19 cellular contexts compared by ENCODE assay signal in genomic region chr10:24993237-24993958, GRCh38. TPM values are rescaled to one million over a fixed set of nuclear protein-coding genes. Genes with fewer than 3 reads are reported as not detected.
DNase-seq lines count a peak whose midpoint lies in the region; ATAC-seq, FAIRE-seq and TF ChIP-seq lines count a peak whose summit lies in the region.
"Had no signal": no experiment of that assay in that cellular context is flagged by ENCODE, and none has a peak within 500 bp of the region (broad histone marks: within the 10 kb centered on the region; RNA-seq: fewer than 3 reads in every experiment).

No MANE protein-coding gene starts in this region.

- H3K18ac ChIP-seq in IMR-90 (ENCODE audit: low read depth, low read length), result no peak overlapping the region

- no peak overlapping the region for H2BK5ac ChIP-seq in IMR-90 (ENCODE audit: low read depth, low read length, poor library complexity, severe bottlenecking)

- H3K4me3 ChIP-seq in IMR-90 (ENCODE audit: insufficient read depth, low read depth, low read length) (no peak overlapping the region), K562 (no peak overlapping the region), small intestine (ENCODE audit: low read depth in 1 of 2, low read length in 2 of 2) (no peak overlapping the region)

- H3K9me3 ChIP-seq in IMR-90 (ENCODE audit: control insufficient read depth, insufficient read depth, low read length) (peaks cover 2% of the 10 kb centered on the region; the same call in 1 of the 2 replicates), K562 (replicated peaks; ENCODE audit: control insufficient read depth, insufficient read depth, low read depth, low read length) (no peaks in the 10 kb centered on the region), small intestine (ENCODE audit: control insufficient read depth, low read depth) (no peaks in the 10 kb centered on the region)

- H3K14ac ChIP-seq in IMR-90 (replicated peaks; ENCODE audit: low read depth, low read length), result no peak overlapping the region

- H3K4ac ChIP-seq in IMR-90 (ENCODE audit: low read depth, low read length), result no peak overlapping the region

- H3K27me3 Mint-ChIP-seq in activated T-cell treated with anti-CD3 and anti-CD28 coated beads, Interleukin-2, amount 50 U/mL, for 24 hours, result peaks cover 2% of the 10 kb centered on the region

- no peaks in the 10 kb centered on the region for H3K36me3 ChIP-seq in IMR-90 (ENCODE audit: control insufficient read depth, insufficient read depth, low read length)
- no peaks in the 10 kb centered on the region for H3K36me3 ChIP-seq in K562 (ENCODE audit: control insufficient read depth, insufficient read depth, low read length)
- no peaks in the 10 kb centered on the region for H3K36me3 ChIP-seq in small intestine (ENCODE audit: control insufficient read depth in 2 of 2, insufficient read depth in 2 of 2, low read length in 2 of 2)

- no peaks in the 10 kb centered on the region for H3K4me1 Mint-ChIP-seq in activated T-cell treated with anti-CD3 and anti-CD28 coated beads, Interleukin-2, amount 50 U/mL, for 24 hours (ENCODE audit: low read depth)

- H3K79me2 ChIP-seq in K562 (ENCODE audit: control insufficient read depth, insufficient read depth, low read length), result no peaks in the 10 kb centered on the region

- no peak overlapping the region for H2AK5ac ChIP-seq in IMR-90 (ENCODE audit: low read depth, low read length)

- intact Hi-C loops in IMR-90 (cut with micrococcal nuclease), result no loop called here
- intact Hi-C loops in K562 (cut with micrococcal nuclease), result no loop called here

- FAIRE-seq in K562 (lab: Jason Lieb, UNC) (peak; percentile 15), small intestine (lab: Jason Lieb, UNC) (no peak)
- FAIRE-seq: GM12891 had no signal

- no peak overlapping the region for H3K9ac ChIP-seq in IMR-90 (ENCODE audit: low read depth, low read length)
- no peak overlapping the region for H3K9ac ChIP-seq in K562 (ENCODE audit: insufficient read depth in 1 of 2, low read depth in 2 of 2, low read length in 2 of 2)
- H3K9ac ChIP-seq: KMS-11 had no signal

- H3K4me3 Mint-ChIP-seq in activated T-cell treated with anti-CD3 and anti-CD28 coated beads, Interleukin-2, amount 50 U/mL, for 24 hours, result no peak overlapping the region
- H3K4me3 Mint-ChIP-seq: HFFc6 had no signal

- POLR2A ChIA-PET in IMR-90 (lab: Charles Lee; ENCODE audit: unreplicated experiment) (no interaction called here), K562 (lab: Yijun Ruan, JAX) (no interaction called here)

- no peaks in the 10 kb centered on the region for H3K79me1 ChIP-seq in IMR-90 (ENCODE audit: low read depth in 1 of 2, low read length in 2 of 2)

- no peak overlapping the region for H2AFZ ChIP-seq in IMR-90 (replicated peaks; ENCODE audit: low read length, poor library complexity)
- H2AFZ ChIP-seq in K562 (ENCODE audit: low read depth, low read length), result no peak overlapping the region

- H3K9me3 Mint-ChIP-seq in activated T-cell treated with anti-CD3 and anti-CD28 coated beads, Interleukin-2, amount 50 U/mL, for 24 hours, result no peaks in the 10 kb centered on the region
- H3K9me3 Mint-ChIP-seq: HFFc6 had no signal

- no peak overlapping the region for H4K5ac ChIP-seq in IMR-90 (ENCODE audit: low read depth, low read length)

- dilution Hi-C loops in IMR-90 (cut with HindIII; ENCODE audit: low sequenced_read_pairs, unreplicated experiment), result no loop called here

- H4K20me1 ChIP-seq in IMR-90 (ENCODE audit: insufficient read depth, low read length) (no peaks in the 10 kb centered on the region), K562 (replicated peaks; ENCODE audit: control insufficient read depth, insufficient read depth, low read length) (no peaks in the 10 kb centered on the region)

- H4K8ac ChIP-seq in IMR-90 (ENCODE audit: low read depth in 2 of 2, low read length in 2 of 2), result no peak overlapping the region

- TF ChIP-seq EP300 in K562 (IDR thresholded peaks at IDR 0.05; ENCODE audit: low read length), result no peak

- H3K4me1 ChIP-seq in IMR-90 (ENCODE audit: control insufficient read depth, insufficient read depth, low read length) (no peaks in the 10 kb centered on the region), K562 (replicated peaks in 1 of 2; ENCODE audit: control insufficient read depth in 2 of 2, insufficient read depth in 2 of 2, low read length in 2 of 2) (peaks cover 9 to 11% of the 10 kb centered on the region in 2 experiments), small intestine (ENCODE audit: control insufficient read depth in 2 of 2, insufficient read depth in 1 of 2, low read depth in 1 of 2, low read length in 1 of 2) (no peaks in the 10 kb centered on the region)

- H3K9me1 ChIP-seq in IMR-90 (ENCODE audit: insufficient read depth, low read length), result no peaks in the 10 kb centered on the region
- no peaks in the 10 kb centered on the region for H3K9me1 ChIP-seq in K562 (ENCODE audit: control insufficient read depth, insufficient read depth, low read length)

- H2BK15ac ChIP-seq in IMR-90 (ENCODE audit: low read depth, low read length), result no peak overlapping the region

- no peak overlapping the region for H2AK9ac ChIP-seq in IMR-90 (replicated peaks; ENCODE audit: low read depth, low read length, poor library complexity)

- no peak overlapping the region for H3K56ac ChIP-seq in IMR-90 (ENCODE audit: extremely low read depth, insufficient read depth, low read length)

- no peak; the same call in 1 of the 2 replicates for ATAC-seq in IMR-90 (ENCODE audit: low read depth)
- ATAC-seq in K562, result no peak
- no peak for ATAC-seq in omental fat pad (ENCODE audit: low FRiP score)
- ATAC-seq: Panc1 had no signal

- TF ChIP-seq POLR2A in IMR-90 (IDR thresholded peaks at IDR 0.05; ENCODE audit: low read depth, low read length) (no peak), K562 (conservative IDR thresholded peaks at IDR 0.05) (no peak)

- H4K91ac ChIP-seq in IMR-90 (ENCODE audit: insufficient read depth, low read depth, low read length), result no peak overlapping the region

- WGBS in IMR-90 (ENCODE audit: extremely low coverage in 2 of 2, insufficient read length in 1 of 2), 2 experiments, result no CpG with 5 or more reads among the region's 1 CpG
- WGBS in K562 (ENCODE audit: insufficient coverage, low coverage, missing lambda C conversion rate), result 91% methylated on average over 1 of the region's 1 CpG
- WGBS in small intestine, 3 donors, result 91 to 100% (median 96%) methylated on average over 1 of the region's 1 CpG

- BruUV-seq in IMR-90 (replicated peaks; lab: Mats Ljungman, UMichigan) (no TSS peak), K562 (replicated peaks; lab: Mats Ljungman, UMichigan) (no TSS peak)

- CTCF ChIA-PET in IMR-90 (lab: Yijun Ruan, JAX) (interaction anchor here (0.5 kb wide), 1 partner anchor 79 kb away, joined by 4 read pairs; no protein-coding TSS in a partner anchor), K562 (lab: Yijun Ruan, JAX; ENCODE audit: low intra/inter-chr PET ratio) (interaction anchor here (0.7 kb wide), 1 partner anchor 346 kb away, joined by 4 read pairs; no protein-coding TSS in a partner anchor)

- no peak for TF ChIP-seq RAD21 in IMR-90 (IDR thresholded peaks at IDR 0.05; ENCODE audit: low read length)
- TF ChIP-seq RAD21 in K562 (CRISPR knock-in tag; conservative IDR thresholded peaks at IDR 0.05 in 1 of 2, IDR thresholded peaks at IDR 0.05 in 1 of 2), result no peak

- no peak overlapping the region for H3K4me2 ChIP-seq in IMR-90 (ENCODE audit: low read depth, low read length)
- no peak overlapping the region for H3K4me2 ChIP-seq in K562 (ENCODE audit: insufficient read depth, low read length)
- H3K4me2 ChIP-seq: KMS-11 had no signal

- H3K27me3 ChIP-seq in IMR-90 (ENCODE audit: control insufficient read depth, insufficient read depth, low read length), result no peaks in the 10 kb centered on the region
- H3K27me3 ChIP-seq in K562 (ENCODE audit: control insufficient read depth in 2 of 2, insufficient read depth in 2 of 2, low read length in 2 of 2), result no peaks in the 10 kb centered on the region
- no peaks in the 10 kb centered on the region for H3K27me3 ChIP-seq in small intestine (ENCODE audit: control insufficient read depth in 2 of 2, insufficient read depth in 2 of 2, low read length in 2 of 2)

- H2BK120ac ChIP-seq in IMR-90 (ENCODE audit: low read depth, low read length), result no peak overlapping the region

- in situ Hi-C loops in IMR-90 (cut with MboI; ENCODE audit: low sequenced_read_pairs), result no loop called here
- in situ Hi-C loops in K562 (cut with MboI), result no loop called here

- H3K27ac Mint-ChIP-seq in activated T-cell treated with anti-CD3 and anti-CD28 coated beads, Interleukin-2, amount 50 U/mL, for 24 hours, result no peak overlapping the region
- H3K27ac Mint-ChIP-seq: HFFc6 had no signal

- no peaks in the 10 kb centered on the region for H3K36me3 Mint-ChIP-seq in activated T-cell treated with anti-CD3 and anti-CD28 coated beads, Interleukin-2, amount 50 U/mL, for 24 hours (ENCODE audit: low read depth)

- DNase-seq in IMR-90 (no peak), K562 (ENCODE audit: extremely low read depth in 1 of 4, low spot score in 3 of 4) (no peak), kidney tubule cell (ENCODE audit: low spot score) (peak; percentile 79), small intestine (peak; percentile 4), omental fat pad (ENCODE audit: low spot score) (no peak), NCI-H510A (lab: John Stamatoyannopoulos, UW) (no peak)
- no peak for DNase-seq in activated T-cell treated with anti-CD3 and anti-CD28 coated beads, Interleukin-2, amount 50 U/mL, for 24 hours
- DNase-seq: C1 segment of cervical spinal cord, DMS153, HFFc6, NCI-H1092, NCI-H1694, NCI-H510A treated with DMSO at 0.1 percent for 48 hours, Right ventricle myocardium superior had no signal

- H3K23ac ChIP-seq in IMR-90 (ENCODE audit: low read depth, low read length), result no peak overlapping the region

- no peak overlapping the region for H2BK20ac ChIP-seq in IMR-90 (ENCODE audit: low read depth, low read length)

- H3K27ac ChIP-seq in IMR-90 (ENCODE audit: insufficient read depth, low read length), result no peak overlapping the region
- H3K27ac ChIP-seq in K562 (ENCODE audit: extremely low read depth, low read depth, low read length), result no peak overlapping the region
- H3K27ac ChIP-seq in small intestine (ENCODE audit: low read depth in 1 of 2, low read length in 1 of 2), result no peak overlapping the region
- H3K27ac ChIP-seq: KMS-11 had no signal

- TF ChIP-seq CTCF in IMR-90 (conservative IDR thresholded peaks at IDR 0.05; ENCODE audit: low read depth, low read length), result no peak
- TF ChIP-seq CTCF in K562 (IDR thresholded peaks at IDR 0.05 in 2 of 3, conservative IDR thresholded peaks at IDR 0.05 in 1 of 3; ENCODE audit: insufficient read depth in 2 of 3, low read depth in 1 of 3, low read length in 3 of 3), result no peak
- TF ChIP-seq CTCF in omental fat pad (IDR thresholded peaks at IDR 0.05), result no peak

RNA-seq across cellular contexts. Expression of gene ENKUR, which starts 22.6 kb away (rescaled TPM):
- under 0.01 TPM in 1 of 2 replicates, not detected in the other for total RNA-seq in IMR-90 (2012; rRNA removed)
- not detected in 2 replicates for polyA plus RNA-seq in IMR-90 (2012; rRNA removed)
- not detected in 2 replicates for polyA plus RNA-seq in IMR-90 (2012; cell fraction: cytosol; rRNA removed)
- not detected in 2 replicates for polyA plus RNA-seq in IMR-90 (2012; cell fraction: nucleus; rRNA removed; ENCODE audit: low replicate concordance)
- total RNA-seq in K562 (2011; cell fraction: chromatin; rRNA removed; ENCODE audit: low replicate concordance), result 0.25 and 0.79 TPM in 2 replicates
- total RNA-seq in K562 (2011; cell fraction: nucleolus; rRNA removed), result 0.13 TPM in 1 of 2 replicates, not detected in the other
- 0.61 TPM in 1 of 2 replicates, not detected in the other for total RNA-seq in K562 (2011; cell fraction: nucleoplasm; rRNA removed)
- total RNA-seq in K562 (2014; rRNA removed), result 0.12 and 0.14 TPM in 2 replicates
- 0.06 and 0.25 TPM in 2 replicates for total RNA-seq in K562 (2014; rRNA removed; fragmentation: Illumina TruSeq; extraction: Trizol)
- 0.11 TPM in 2 replicates for total RNA-seq in K562 (2015; rRNA removed; fragmentation: Illumina TruSeq; extraction: Trizol)
- total RNA-seq in K562 (2021), result 0.09 and 0.20 TPM in 2 replicates
- polyA plus RNA-seq in K562 (2011; rRNA removed), result 0.19 and 0.46 TPM in 2 replicates
- polyA plus RNA-seq in K562 (2011; cell fraction: cytosol; rRNA removed), result 0.03 and 0.09 TPM in 2 replicates
- polyA plus RNA-seq in K562 (2011; cell fraction: nucleus; rRNA removed), result 0.14 and 0.15 TPM in 2 replicates
- 0.14 and 0.23 TPM in 2 replicates for polyA plus RNA-seq in K562 (2012)
- polyA plus RNA-seq in K562 (2014; fragmentation: Illumina TruSeq; extraction: Trizol), result 0.21 TPM in 1 of 2 replicates, not detected in the other
- under 1 TPM; 0.06 to 0.07 TPM for polyA plus RNA-seq in K562 (2014; fragmentation: Nextera tagmentation; extraction: Ambion mirVana)
- 0.28 TPM in 1 of 2 replicates, not detected in the other for polyA plus RNA-seq in K562 (2014; rRNA removed)
- 0.21 and 0.28 TPM in 2 replicates for polyA minus RNA-seq in K562 (2011; rRNA and poly(A)+ RNA removed)
- not detected in 2 replicates for polyA minus RNA-seq in K562 (2011; cell fraction: cytosol; rRNA and poly(A)+ RNA removed)
- 0.22 TPM in 1 of 2 replicates, not detected in the other for polyA minus RNA-seq in K562 (2011; cell fraction: nucleus; rRNA and poly(A)+ RNA removed)
- polyA plus RNA-seq in small intestine, result 1 to 10 TPM in 2 of 3 donors, under 1 TPM in 1; 0.10 to 1.9 (median 1.1) TPM
- total RNA-seq in omental fat pad, result not detected
- total RNA-seq: H4, Right ventricle myocardium superior had no signal

RNA-seq across cellular contexts. Expression of gene THNSL1, which starts 23.0 kb away (rescaled TPM):
- total RNA-seq in IMR-90 (2012; rRNA removed) (2.0 and 3.6 TPM in 2 replicates), K562 (2014; rRNA removed) (3.2 and 4.7 TPM in 2 replicates), K562 (2014; rRNA removed; fragmentation: Illumina TruSeq; extraction: Trizol) (8.6 and 8.9 TPM in 2 replicates), K562 (2015; rRNA removed; fragmentation: Illumina TruSeq; extraction: Trizol) (5.8 and 6.3 TPM in 2 replicates), K562 (2021) (6.2 and 6.4 TPM in 2 replicates), omental fat pad (1 to 10 TPM in 3 of 4 donors, under 1 TPM in 1; 0.88 to 2.2 (median 1.4) TPM)
- polyA plus RNA-seq in IMR-90 (2012; rRNA removed) (0.92 and 1.3 TPM in 2 replicates), K562 (2011; rRNA removed) (6.0 and 7.5 TPM in 2 replicates), K562 (2014; fragmentation: Illumina TruSeq; extraction: Trizol) (6.4 and 7.0 TPM in 2 replicates), K562 (2014; fragmentation: Nextera tagmentation; extraction: Ambion mirVana) (1 to 10 TPM; 5.9 to 7.6 TPM), K562 (2014; rRNA removed) (4.2 and 4.5 TPM in 2 replicates), small intestine (1 to 10 TPM; 1.4 to 3.5 (median 2.0) TPM)
- polyA plus RNA-seq in IMR-90 (2012; cell fraction: cytosol; rRNA removed), result 0.14 and 0.27 TPM in 2 replicates
- 0.05 and 0.52 TPM in 2 replicates for polyA plus RNA-seq in IMR-90 (2012; cell fraction: nucleus; rRNA removed; ENCODE audit: low replicate concordance)
- 1.1 and 3.9 TPM in 2 replicates for total RNA-seq in K562 (2011; cell fraction: chromatin; rRNA removed; ENCODE audit: low replicate concordance)
- total RNA-seq in K562 (2011; cell fraction: nucleolus; rRNA removed), result 0.33 and 0.92 TPM in 2 replicates
- 1.5 and 2.0 TPM in 2 replicates for total RNA-seq in K562 (2011; cell fraction: nucleoplasm; rRNA removed)
- polyA plus RNA-seq in K562 (2011; cell fraction: cytosol; rRNA removed), result 1.3 and 2.5 TPM in 2 replicates
- polyA plus RNA-seq in K562 (2011; cell fraction: nucleus; rRNA removed), result 1.4 and 2.0 TPM in 2 replicates
- polyA plus RNA-seq in K562 (2012), result 3.5 and 5.3 TPM in 2 replicates
- polyA minus RNA-seq in K562 (2011; rRNA and poly(A)+ RNA removed), result 6.9 and 9.7 TPM in 2 replicates
- polyA minus RNA-seq in K562 (2011; cell fraction: cytosol; rRNA and poly(A)+ RNA removed), result 2.4 and 3.3 TPM in 2 replicates
- polyA minus RNA-seq in K562 (2011; cell fraction: nucleus; rRNA and poly(A)+ RNA removed), result 1.3 and 3.0 TPM in 2 replicates

RNA-seq across cellular contexts. Expression of gene PRTFDC1, which starts 41.0 kb away (rescaled TPM):
- total RNA-seq in IMR-90 (2012; rRNA removed), result 17.9 and 24.2 TPM in 2 replicates
- polyA plus RNA-seq in IMR-90 (2012; rRNA removed), result 11.9 and 12.3 TPM in 2 replicates
- polyA plus RNA-seq in IMR-90 (2012; cell fraction: cytosol; rRNA removed), result 2.3 and 2.7 TPM in 2 replicates
- 1.1 and 12.1 TPM in 2 replicates for polyA plus RNA-seq in IMR-90 (2012; cell fraction: nucleus; rRNA removed; ENCODE audit: low replicate concordance)
- total RNA-seq in K562 (2011; cell fraction: chromatin; rRNA removed; ENCODE audit: low replicate concordance), result 3.9 and 7.0 TPM in 2 replicates
- total RNA-seq in K562 (2011; cell fraction: nucleolus; rRNA removed), result 2.5 and 3.3 TPM in 2 replicates
- total RNA-seq in K562 (2011; cell fraction: nucleoplasm; rRNA removed), result 3.3 and 4.6 TPM in 2 replicates
- total RNA-seq in K562 (2014; rRNA removed), result 6.0 and 7.0 TPM in 2 replicates
- 10.0 and 14.4 TPM in 2 replicates for total RNA-seq in K562 (2014; rRNA removed; fragmentation: Illumina TruSeq; extraction: Trizol)
- 9.4 and 9.5 TPM in 2 replicates for total RNA-seq in K562 (2015; rRNA removed; fragmentation: Illumina TruSeq; extraction: Trizol)
- total RNA-seq in K562 (2021), result 7.5 and 8.0 TPM in 2 replicates
- polyA plus RNA-seq in K562 (2011; rRNA removed), result 17.4 and 27.6 TPM in 2 replicates
- 6.6 and 11.7 TPM in 2 replicates for polyA plus RNA-seq in K562 (2011; cell fraction: cytosol; rRNA removed)
- 7.0 and 9.7 TPM in 2 replicates for polyA plus RNA-seq in K562 (2011; cell fraction: nucleus; rRNA removed)
- polyA plus RNA-seq in K562 (2012), result 12.9 and 14.9 TPM in 2 replicates
- polyA plus RNA-seq in K562 (2014; fragmentation: Illumina TruSeq; extraction: Trizol), result 10.7 and 12.5 TPM in 2 replicates
- polyA plus RNA-seq in K562 (2014; fragmentation: Nextera tagmentation; extraction: Ambion mirVana), result 10 to 100 TPM; 19.0 to 19.7 TPM
- polyA plus RNA-seq in K562 (2014; rRNA removed), result 9.1 TPM in 2 replicates
- polyA minus RNA-seq in K562 (2011; rRNA and poly(A)+ RNA removed), result 24.3 and 33.2 TPM in 2 replicates
- polyA minus RNA-seq in K562 (2011; cell fraction: cytosol; rRNA and poly(A)+ RNA removed), result 1.8 and 8.7 TPM in 2 replicates
- polyA minus RNA-seq in K562 (2011; cell fraction: nucleus; rRNA and poly(A)+ RNA removed), result 4.0 and 7.3 TPM in 2 replicates
- polyA plus RNA-seq in small intestine, result 10 to 100 TPM in 2 of 3 donors, 1 to 10 TPM in 1; 9.7 to 14.2 (median 11.6) TPM
- 1 to 10 TPM; 1.4 to 5.4 (median 2.5) TPM for total RNA-seq in omental fat pad
- total RNA-seq: MCF 10A had no signal

Comparison
In these comparisons a context has a peak if more than half of its experiments do, and no peak if none do; other contexts are left out.
1. DNase-seq: peak in kidney tubule cell (single experiment) and small intestine (single experiment); none in IMR-90 (single experiment), K562 (0 of 4), activated T-cell treated with anti-CD3 and anti-CD28 coated beads, Interleukin-2, amount 50 U/mL, for 24 hours (single experiment), omental fat pad (single experiment) and NCI-H510A (single experiment).